ENCODE assay signal across 16 cellular contexts in genomic region chr2:150909090-150909489, GRCh38.
DNase-seq lines count a peak whose midpoint lies in the region; ATAC-seq and TF ChIP-seq lines count a peak whose summit lies in the region.
"Had no signal": no experiment of that assay in that cellular context is flagged by ENCODE, and none has a peak within 500 bp of the region (broad histone marks: within the 10 kb centered on the region; RNA-seq: fewer than 3 reads in every experiment).

No MANE protein-coding gene starts in this region.

- no peak for DNase-seq in mammary epithelial cell
- DNase-seq in NOMO-1 treated with DMSO at 0.1 percent for 48 hours (lab: John Stamatoyannopoulos, UW; ENCODE audit: unreplicated experiment) = no peak
- DNase-seq in H4 (ENCODE audit: low spot score) = no peak
- no peak for DNase-seq in ovary
- DNase-seq in Karpas-422 = no peak
- DNase-seq: DMS 273 treated with DMSO at 0.1 percent for 48 hours; foreskin fibroblast; GOT3; left colon; NCI-H1105; Right ventricle myocardium superior; stimulated activated CD4-positive, alpha-beta T cell treated with anti-CD3 and anti-CD28 coated beads, Interleukin-4, amount 100 ng/mL, for 1 hour; testis had no signal

- ATAC-seq in GM18868 (IDR thresholded peaks at IDR 0.05; ENCODE audit: unreplicated experiment) = peak; percentile 71
- ATAC-seq in GM21526 (IDR thresholded peaks at IDR 0.05; ENCODE audit: low FRiP score, unreplicated experiment) = peak; percentile 89
- ATAC-seq in HG03103 (IDR thresholded peaks at IDR 0.05; ENCODE audit: low read depth, unreplicated experiment) = peak; percentile 56
- ATAC-seq: left colon had no signal

- no TSS peak for BruUV-seq in mammary epithelial cell (replicated peaks; lab: Mats Ljungman, UMichigan)

- H3K79me2 ChIP-seq in mammary epithelial cell (ENCODE audit: insufficient read depth, low read length) (no peaks in the 10 kb centered on the region), Karpas-422 (ENCODE audit: low read length) (no peaks in the 10 kb centered on the region)

- no peak overlapping the region for H3K4me3 ChIP-seq in mammary epithelial cell (replicated peaks in 1 of 3; ENCODE audit: insufficient read depth in 1 of 3, low read depth in 2 of 3, low read length in 3 of 3)
- H3K4me3 ChIP-seq in ovary = no peak overlapping the region
- no peak overlapping the region for H3K4me3 ChIP-seq in Karpas-422 (ENCODE audit: low read length)
- H3K4me3 ChIP-seq: testis had no signal

- H3K9ac ChIP-seq in mammary epithelial cell (ENCODE audit: insufficient read depth, low read length) (no peak overlapping the region), Karpas-422 (ENCODE audit: low read length) (no peak overlapping the region)

- in situ Hi-C loops in mammary epithelial cell (cut with MboI; ENCODE audit: low sequenced_read_pairs in 2 of 2) = no loop called here

- H3K9me3 ChIP-seq in mammary epithelial cell (replicated peaks; ENCODE audit: insufficient read depth, low read length) (peaks cover 1% of the 10 kb centered on the region), ovary (no peaks in the 10 kb centered on the region), Karpas-422 (ENCODE audit: low read length) (no peaks in the 10 kb centered on the region)
- H3K9me3 ChIP-seq: testis had no signal

- dilution Hi-C loops in mammary epithelial cell (cut with HindIII; ENCODE audit: low sequenced_read_pairs) = no loop called here

- peak overlapping the region; percentile 72 for H2AFZ ChIP-seq in mammary epithelial cell (ENCODE audit: low read depth, low read length)
- H2AFZ ChIP-seq in Karpas-422 (ENCODE audit: low read length) = no peak overlapping the region

- H3K27ac ChIP-seq in mammary epithelial cell (ENCODE audit: insufficient read depth, low read depth, low read length) (no peak overlapping the region), ovary (no peak overlapping the region), Karpas-422 (ENCODE audit: low read length) (no peak overlapping the region)
- H3K27ac ChIP-seq: testis had no signal

- H3K4me2 ChIP-seq in mammary epithelial cell (ENCODE audit: insufficient read depth, low read depth, low read length) (no peak overlapping the region), Karpas-422 (ENCODE audit: low read depth, low read length, poor library complexity, severe bottlenecking) (no peak overlapping the region)

- TF ChIP-seq POLR2A in ovary (IDR thresholded peaks at IDR 0.05) = no peak

- CTCF ChIA-PET in mammary epithelial cell (lab: Charles Lee; ENCODE audit: low non-redundant PET) = no interaction called here

- H3K36me3 ChIP-seq in mammary epithelial cell (ENCODE audit: insufficient read depth, low read length) (no peaks in the 10 kb centered on the region), ovary (no peaks in the 10 kb centered on the region), Karpas-422 (ENCODE audit: insufficient read depth, low read length) (no peaks in the 10 kb centered on the region)

- TF ChIP-seq CTCF in mammary epithelial cell (conservative IDR thresholded peaks at IDR 0.05 in 1 of 2, IDR thresholded peaks at IDR 0.05 in 1 of 2; ENCODE audit: extremely low read depth in 1 of 2, insufficient read depth in 1 of 2, low read depth in 1 of 2, low read length in 2 of 2) (no peak), ovary (IDR thresholded peaks at IDR 0.05) (no peak)

- intact Hi-C loops in mammary epithelial cell (cut with micrococcal nuclease) (no loop called here), ovary (cut with DNase I) (no loop called here)

- no peak for TF ChIP-seq EP300 in ovary (IDR thresholded peaks at IDR 0.05)

- H3K9me2 ChIP-seq in Karpas-422 (replicated peaks; ENCODE audit: insufficient read depth, low read length) = no peaks in the 10 kb centered on the region

- no peaks in the 10 kb centered on the region for H3K27me3 ChIP-seq in mammary epithelial cell (ENCODE audit: insufficient read depth, low read length)
- no peaks in the 10 kb centered on the region for H3K27me3 ChIP-seq in ovary
- H3K27me3 ChIP-seq in Karpas-422 (ENCODE audit: low read length) = no peaks in the 10 kb centered on the region
- H3K27me3 ChIP-seq: testis had no signal

- no peaks in the 10 kb centered on the region for H4K20me1 ChIP-seq in mammary epithelial cell (ENCODE audit: insufficient read depth, low read length)
- H4K20me1 ChIP-seq in Karpas-422 (ENCODE audit: insufficient read depth, low read depth, low read length) = no peaks in the 10 kb centered on the region

- H3K4me1 ChIP-seq in mammary epithelial cell (ENCODE audit: insufficient read depth, low read length) (peaks cover 13% of the 10 kb centered on the region), ovary (ENCODE audit: insufficient read depth) (peaks cover 4% of the 10 kb centered on the region), Karpas-422 (ENCODE audit: low read length) (no peaks in the 10 kb centered on the region)
- H3K4me1 ChIP-seq: testis had no signal
